In genomic region chr1:66265796-66266195, GRCh38 we compare ENCODE assay signal across 11 cellular contexts.
DNase-seq lines count a peak whose midpoint lies in the region; ATAC-seq and TF ChIP-seq lines count a peak whose summit lies in the region.
"Had no signal": no experiment of that assay in that cellular context is flagged by ENCODE, and none has a peak within 500 bp of the region (broad histone marks: within the 10 kb centered on the region; RNA-seq: fewer than 3 reads in every experiment).

No MANE protein-coding gene starts in this region.

- H3K4me1 ChIP-seq in PC-3 (ENCODE audit: insufficient read depth, low read length), result peaks cover 42% of the 10 kb centered on the region

- no peak for DNase-seq in stimulated activated naive CD8-positive, alpha-beta T cell treated with anti-CD3 and anti-CD28 coated beads, Interleukin-15, amount 100 ng/mL, for 72 hours
- no peak for DNase-seq in stimulated activated naive CD8-positive, alpha-beta T cell treated with anti-CD3 and anti-CD28 coated beads, Interleukin-15, Interleukin-2, amounts not matched to agents 100 U/mL and 50 U/mL, for 24 hours
- DNase-seq in PC-3 (no peak), islet precursor cell (peak; percentile 53), G401 (ENCODE audit: low spot score) (no peak), foreskin melanocyte (no peak), KG1 (lab: John Stamatoyannopoulos, UW) (no peak)
- DNase-seq: activated T-cell treated with anti-CD3 and anti-CD28 coated beads for 4 hours, DND-41, HCEC 1CT had no signal

- no peak overlapping the region for H3K27ac Mint-ChIP-seq in stimulated activated naive CD8-positive, alpha-beta T cell treated with anti-CD3 and anti-CD28 coated beads, Interleukin-15, amount 100 ng/mL, for 72 hours

- no peaks in the 10 kb centered on the region for H3K36me3 ChIP-seq in PC-3 (ENCODE audit: low read depth, low read length)

- H3K9ac ChIP-seq in PC-3 (ENCODE audit: low read length), result no peak overlapping the region

- POLR2A ChIA-PET in PC-3 (lab: Charles Lee; ENCODE audit: unreplicated experiment), result no interaction called here

- CTCF ChIA-PET in PC-3 (lab: Charles Lee), result no interaction called here

- peaks cover 0 to 7% of the 10 kb centered on the region in 2 donors for H3K9me3 Mint-ChIP-seq in stimulated activated naive CD8-positive, alpha-beta T cell treated with anti-CD3 and anti-CD28 coated beads, Interleukin-15, amount 100 ng/mL, for 72 hours

- no peaks in the 10 kb centered on the region for H3F3A ChIP-seq in PC-3 (ENCODE audit: low read length, unreplicated experiment)

- no peak overlapping the region for H3K4me3 ChIP-seq in PC-3 (ENCODE audit: low read length)

- H3K4me1 Mint-ChIP-seq in stimulated activated naive CD8-positive, alpha-beta T cell treated with anti-CD3 and anti-CD28 coated beads, Interleukin-15, amount 100 ng/mL, for 72 hours, result peaks cover 70% of the 10 kb centered on the region

- no peak overlapping the region for H3K4me3 Mint-ChIP-seq in stimulated activated naive CD8-positive, alpha-beta T cell treated with anti-CD3 and anti-CD28 coated beads, Interleukin-15, amount 100 ng/mL, for 72 hours

- no TSS peak for BruUV-seq in PC-3 (replicated peaks; lab: Mats Ljungman, UMichigan)

- H3K4me2 ChIP-seq in PC-3 (ENCODE audit: low read length), result peak overlapping the region; percentile 29

- intact Hi-C loops in PC-3 (cut with micrococcal nuclease), result no loop called here

- no peak for TF ChIP-seq CTCF in PC-3 (conservative IDR thresholded peaks at IDR 0.05; ENCODE audit: low read depth, low read length)

- no peaks in the 10 kb centered on the region for H3K9me2 ChIP-seq in PC-3 (replicated peaks; ENCODE audit: low read length)

- ATAC-seq in stimulated activated naive CD8-positive, alpha-beta T cell treated with anti-CD3 and anti-CD28 coated beads, Interleukin-15, amount 100 ng/mL, for 72 hours, result peak; percentile 66
- ATAC-seq in stimulated activated naive CD8-positive, alpha-beta T cell treated with anti-CD3 and anti-CD28 coated beads, Interleukin-15, Interleukin-2, amounts not matched to agents 100 U/mL and 50 U/mL, for 24 hours, result no peak
- ATAC-seq in PC-3, result no peak
- ATAC-seq in GM19455 (IDR thresholded peaks at IDR 0.05; ENCODE audit: unreplicated experiment), result no peak

- H2AFZ ChIP-seq in PC-3 (ENCODE audit: low read length), result no peak overlapping the region

- H3K27ac ChIP-seq in PC-3 (ENCODE audit: low read length), result peak overlapping the region; percentile 33

- no peaks in the 10 kb centered on the region for H3K9me3 ChIP-seq in PC-3 (ENCODE audit: low read length)

- no peaks in the 10 kb centered on the region for H3K27me3 Mint-ChIP-seq in stimulated activated naive CD8-positive, alpha-beta T cell treated with anti-CD3 and anti-CD28 coated beads, Interleukin-15, amount 100 ng/mL, for 72 hours

- in situ Hi-C loops in G401 (cut with HindIII; ENCODE audit: low sequenced_read_pairs), result no loop called here

- no peaks in the 10 kb centered on the region for H3K79me2 ChIP-seq in PC-3 (ENCODE audit: low read length)

- H4K20me1 ChIP-seq in PC-3 (ENCODE audit: low read length), result no peaks in the 10 kb centered on the region

- H3K27me3 ChIP-seq in PC-3 (ENCODE audit: low read length), result no peaks in the 10 kb centered on the region
